29 cellular contexts compared by ENCODE assay signal in genomic region chr11:114914231-114915005, GRCh38.
"Had no signal": no experiment of that assay in that cellular context is flagged by ENCODE, and none has a peak within 500 bp of the region (broad histone marks: within the 10 kb centered on the region; RNA-seq: fewer than 3 reads in every experiment).

No MANE protein-coding gene starts in this region.

- H3K36me3 Mint-ChIP-seq: mesothelial cell of epicardium; naive B cell; stimulated activated effector memory CD8-positive, alpha-beta T cell treated with anti-CD3 and anti-CD28 coated beads, Interleukin-12 subunit alpha, Interleukin-12 subunit beta, amount 100 ng/mL, for 72 hours had no signal

- DNase-seq: colonic mucosa; effector memory CD4-positive, alpha-beta T cell; esophagus squamous epithelium; foreskin melanocyte; glutamatergic neuron; heart right ventricle; hippocampal formation; left cardiac atrium; left lung; mesenchymal stem cell; mucosa of descending colon; naive B cell; nephron progenitor cell; occipital lobe; ovary; posterior cingulate gyrus; psoas muscle; right cardiac atrium; sigmoid colon; stimulated activated CD4-positive, alpha-beta T cell treated with anti-CD3 and anti-CD28 coated beads, Interleukin-2, amount 100 ng/mL, for 24 hours; stimulated activated CD4-positive, alpha-beta T cell treated with anti-CD3 and anti-CD28 coated beads, Interleukin-4, amount 100 ng/mL, for 24 hours; stimulated activated naive CD8-positive, alpha-beta T cell treated with anti-CD3 and anti-CD28 coated beads, Interleukin-15, Interleukin-2, amounts not matched to agents 100 U/mL and 50 U/mL, for 24 hours; substantia nigra; testis; tibial artery; upper lobe of left lung had no signal

- H3K27ac Mint-ChIP-seq: dendritic cell treated with granulocyte-macrophage colony-stimulating factor and Interleukin-4, amounts not matched to agents 40 ng/mL and 50 ng/mL, for 4 days; mesothelial cell of epicardium; naive B cell; nephron progenitor cell; stimulated activated effector memory CD8-positive, alpha-beta T cell treated with anti-CD3 and anti-CD28 coated beads, Interleukin-12 subunit alpha, Interleukin-12 subunit beta, amount 100 ng/mL, for 72 hours had no signal

- H3K9me3 Mint-ChIP-seq: mesothelial cell of epicardium, nephron progenitor cell had no signal

- ATAC-seq: heart right ventricle; left cardiac atrium; left lung; mucosa of descending colon; psoas muscle; right cardiac atrium; stimulated activated effector memory CD8-positive, alpha-beta T cell treated with anti-CD3 and anti-CD28 coated beads, Interleukin-12 subunit alpha, Interleukin-12 subunit beta, amount 100 ng/mL, for 72 hours; stimulated activated naive CD8-positive, alpha-beta T cell treated with anti-CD3 and anti-CD28 coated beads, Interleukin-15, Interleukin-2, amounts not matched to agents 100 U/mL and 50 U/mL, for 24 hours had no signal

- H3K4me3 Mint-ChIP-seq: dendritic cell treated with granulocyte-macrophage colony-stimulating factor and Interleukin-4, amounts not matched to agents 40 ng/mL and 50 ng/mL, for 4 days; mesothelial cell of epicardium; naive B cell; nephron progenitor cell; stimulated activated effector memory CD8-positive, alpha-beta T cell treated with anti-CD3 and anti-CD28 coated beads, Interleukin-12 subunit alpha, Interleukin-12 subunit beta, amount 100 ng/mL, for 72 hours had no signal

- H3K4me1 Mint-ChIP-seq: naive B cell had no signal

- H3K27me3 Mint-ChIP-seq: dendritic cell treated with granulocyte-macrophage colony-stimulating factor and Interleukin-4, amounts not matched to agents 40 ng/mL and 50 ng/mL, for 4 days; naive B cell had no signal
